Comparison of ENCODE assay signal across 2 cellular contexts in the genomic region with DNA sequence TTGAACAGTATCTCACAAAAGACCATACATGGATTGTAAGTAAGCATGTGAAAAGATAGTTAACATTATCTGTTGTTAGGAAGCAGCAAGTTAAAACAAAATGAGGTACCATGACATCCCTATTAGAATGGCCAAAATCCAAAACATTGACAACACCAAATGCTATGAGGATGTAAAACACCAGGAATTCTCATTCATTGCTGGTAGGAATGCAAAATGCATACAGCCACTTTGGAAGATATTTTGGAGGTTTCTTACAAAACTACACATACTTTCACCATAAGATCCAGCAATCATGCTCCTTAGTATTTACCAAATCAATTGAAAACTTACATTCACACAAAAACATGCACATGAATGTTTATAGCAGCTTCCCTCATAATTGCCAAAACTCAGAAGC.
TF ChIP-seq lines count a peak whose summit lies in the region.

No MANE protein-coding gene starts in this region.

TF ChIP-seq in IMR-90, 13 proteins besides CTCF, POLR2A, EP300 and RAD21:
- TF ChIP-seq MXI1 (IDR thresholded peaks at IDR 0.05; ENCODE audit: borderline replicate concordance, low read depth, low read length) (no peak), CEBPB (IDR thresholded peaks at IDR 0.05; ENCODE audit: low read depth, low read length) (no peak), MAZ (IDR thresholded peaks at IDR 0.05; ENCODE audit: borderline replicate concordance, low read depth, low read length) (no peak), SMC3 (IDR thresholded peaks at IDR 0.05; ENCODE audit: low read depth, low read length) (no peak), CHD1 (IDR thresholded peaks at IDR 0.05; ENCODE audit: low read depth, low read length) (no peak)

TF ChIP-seq in WTC11, 78 proteins besides CTCF, POLR2A, EP300 and RAD21:
- TF ChIP-seq ZBTB43 (CRISPR knock-in tag; IDR thresholded peaks at IDR 0.05) = no peak
- TF ChIP-seq GRHL2 (CRISPR knock-in tag; IDR thresholded peaks at IDR 0.05; ENCODE audit: insufficient replicate concordance, severe bottlenecking) = no peak
- TF ChIP-seq CREB1 (CRISPR knock-in tag; IDR thresholded peaks at IDR 0.05) = no peak
- TF ChIP-seq IRF2 (CRISPR knock-in tag; IDR thresholded peaks at IDR 0.05; ENCODE audit: borderline replicate concordance, low read depth) = no peak
- TF ChIP-seq TP53 (CRISPR knock-in tag; IDR thresholded peaks at IDR 0.05) = no peak
- no peak for TF ChIP-seq CDX4 (CRISPR knock-in tag; IDR thresholded peaks at IDR 0.05; ENCODE audit: borderline replicate concordance)
- no peak for TF ChIP-seq FOXP1 (CRISPR knock-in tag; IDR thresholded peaks at IDR 0.05; ENCODE audit: borderline replicate concordance)
